Comparison of ENCODE assay signal across 27 cellular contexts in the genomic region with DNA sequence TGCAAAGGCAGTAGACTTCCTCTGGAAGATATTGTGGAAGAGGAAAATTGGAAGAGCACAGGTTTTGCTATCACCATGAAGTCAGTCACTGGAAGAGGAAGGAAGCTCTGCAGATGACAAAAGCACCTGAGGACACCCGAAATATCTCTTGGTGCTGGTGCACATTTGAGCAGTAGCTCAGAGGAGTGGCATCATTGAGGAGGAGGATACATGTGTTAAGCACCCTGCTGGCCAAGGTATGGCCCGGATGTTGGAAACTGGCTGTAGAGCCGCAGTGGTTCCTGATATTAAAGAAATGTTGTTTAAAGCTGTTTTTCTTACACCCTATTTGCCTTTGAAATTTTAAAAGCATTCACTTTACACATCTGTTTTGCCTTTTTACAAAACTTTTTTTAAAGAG. TPM values are rescaled to one million over a fixed set of nuclear protein-coding genes. Genes with fewer than 3 reads are reported as not detected.
"Had no signal": no experiment of that assay in that cellular context is flagged by ENCODE, and none has a peak within 500 bp of the region (broad histone marks: within the 10 kb centered on the region; RNA-seq: fewer than 3 reads in every experiment).

No MANE protein-coding gene starts in this region.

- H3K4me1 ChIP-seq: left ventricle myocardium inferior, psoas muscle, right atrium auricular region, thyroid gland had no signal

- H3K27me3 Mint-ChIP-seq: activated naive CD8-positive, alpha-beta T cell treated with anti-CD3 and anti-CD28 coated beads, Interleukin-2, amount 50 U/mL, for 24 hours; dendritic cell treated with granulocyte-macrophage colony-stimulating factor and Interleukin-4, amounts not matched to agents 40 ng/mL and 50 ng/mL, for 4 days; natural killer cell treated with Interleukin-12 subunit alpha and Interleukin-12 subunit beta and Interleukin-15 and Interleukin-18, amount 100 ng/mL, for 72 hours; stimulated activated naive CD8-positive, alpha-beta T cell treated with anti-CD3 and anti-CD28 coated beads, Interleukin-15, Interleukin-2, amounts not matched to agents 100 ng/mL and 50 ng/mL, for 24 hours had no signal

- H3K4me2 ChIP-seq: hepatocyte had no signal

- H3K27me3 ChIP-seq: body of pancreas, hepatocyte, ovary, right atrium auricular region, thyroid gland had no signal

- H3K4me1 Mint-ChIP-seq: activated naive CD8-positive, alpha-beta T cell treated with anti-CD3 and anti-CD28 coated beads, Interleukin-2, amount 50 U/mL, for 24 hours had no signal

- H3K9me3 Mint-ChIP-seq: activated naive CD8-positive, alpha-beta T cell treated with anti-CD3 and anti-CD28 coated beads, Interleukin-2, amount 50 U/mL, for 24 hours; activated T-helper 2 cell treated with anti-CD3 and anti-CD28 coated beads, Interferon-gamma antibody, Interleukin-2, Interleukin-4, amounts not matched to agents 10 μg/mL and 5 μg/mL and 100 μg/mL, durations not matched to agents 14 hours and 24 hours and 36 hours; dendritic cell treated with granulocyte-macrophage colony-stimulating factor and Interleukin-4, amounts not matched to agents 40 ng/mL and 50 ng/mL, for 4 days; natural killer cell treated with Interleukin-12 subunit alpha and Interleukin-12 subunit beta and Interleukin-15 and Interleukin-18, amount 100 ng/mL, for 72 hours; stimulated activated naive CD8-positive, alpha-beta T cell treated with anti-CD3 and anti-CD28 coated beads, Interleukin-15, Interleukin-2, amounts not matched to agents 100 ng/mL and 50 ng/mL, for 24 hours had no signal

- H3K27ac Mint-ChIP-seq: activated CD8-positive, alpha-beta T cell treated with anti-CD3 and anti-CD28 coated beads, Interleukin-2, amount 10 ng/mL, durations not matched to agents 7 days and 5 days; activated naive CD8-positive, alpha-beta T cell treated with anti-CD3 and anti-CD28 coated beads, Interleukin-2, amount 50 U/mL, for 24 hours; activated T-helper 2 cell treated with anti-CD3 and anti-CD28 coated beads, Interferon-gamma antibody, Interleukin-2, Interleukin-4, amounts not matched to agents 10 μg/mL and 5 μg/mL and 100 μg/mL, durations not matched to agents 14 hours and 24 hours and 36 hours; dendritic cell treated with granulocyte-macrophage colony-stimulating factor and Interleukin-4, amounts not matched to agents 40 ng/mL and 50 ng/mL, for 4 days; natural killer cell treated with Interleukin-12 subunit alpha and Interleukin-12 subunit beta and Interleukin-15 and Interleukin-18, amount 100 ng/mL, for 72 hours; stimulated activated naive CD8-positive, alpha-beta T cell treated with anti-CD3 and anti-CD28 coated beads, Interleukin-15, Interleukin-2, amounts not matched to agents 100 ng/mL and 50 ng/mL, for 24 hours had no signal

- H3K36me3 ChIP-seq: left ventricle myocardium inferior, ovary, right atrium auricular region, thyroid gland, WERI-Rb-1 had no signal

- H2AFZ ChIP-seq: hepatocyte had no signal

- H3K79me2 ChIP-seq: hepatocyte had no signal

- H3K4me3 Mint-ChIP-seq: activated CD8-positive, alpha-beta T cell treated with anti-CD3 and anti-CD28 coated beads, Interleukin-2, amount 10 ng/mL, durations not matched to agents 7 days and 5 days; activated naive CD8-positive, alpha-beta T cell treated with anti-CD3 and anti-CD28 coated beads, Interleukin-2, amount 50 U/mL, for 24 hours; dendritic cell treated with granulocyte-macrophage colony-stimulating factor and Interleukin-4, amounts not matched to agents 40 ng/mL and 50 ng/mL, for 4 days; natural killer cell treated with Interleukin-12 subunit alpha and Interleukin-12 subunit beta and Interleukin-15 and Interleukin-18, amount 100 ng/mL, for 72 hours; stimulated activated naive CD8-positive, alpha-beta T cell treated with anti-CD3 and anti-CD28 coated beads, Interleukin-15, Interleukin-2, amounts not matched to agents 100 ng/mL and 50 ng/mL, for 24 hours had no signal

- H3K4me3 ChIP-seq: body of pancreas, hepatocyte, left ventricle myocardium inferior, ovary, psoas muscle, right atrium auricular region, thyroid gland had no signal

- DNase-seq: activated CD4-positive, alpha-beta T cell treated with anti-CD3 and anti-CD28 coated beads for 1 hour; activated CD4-positive, alpha-beta T cell treated with anti-CD3 and anti-CD28 coated beads, Interleukin-2, amount 50 U/mL, for 1 hour; activated CD8-positive, alpha-beta T cell treated with anti-CD3 and anti-CD28 coated beads, Interleukin-2, amount 10 ng/mL, durations not matched to agents 7 days and 5 days; activated naive CD4-positive, alpha-beta T cell treated with Interleukin-2 at 50 U/mL for 16 hours; activated naive CD8-positive, alpha-beta T cell treated with anti-CD3 and anti-CD28 coated beads, Interleukin-2, amount 50 U/mL, for 24 hours; body of pancreas; effector CD8-positive, alpha-beta T cell; glutamatergic neuron; left ventricle myocardium inferior; mammary epithelial cell; ovary; psoas muscle; stimulated activated CD4-positive, alpha-beta T cell treated with anti-CD3 and anti-CD28 coated beads, Interleukin-12 subunit alpha, Interleukin-12 subunit beta, amount 100 ng/mL, for 4 hours; substantia nigra; thyroid gland; WERI-Rb-1 had no signal

- ATAC-seq: activated CD8-positive, alpha-beta T cell treated with anti-CD3 and anti-CD28 coated beads, Interleukin-2, amount 10 ng/mL, durations not matched to agents 7 days and 5 days; activated naive CD8-positive, alpha-beta T cell treated with anti-CD3 and anti-CD28 coated beads, Interleukin-2, amount 50 U/mL, for 24 hours; body of pancreas; natural killer cell treated with Interleukin-12 subunit alpha and Interleukin-12 subunit beta and Interleukin-15 and Interleukin-18, amount 100 ng/mL, for 72 hours; psoas muscle had no signal

- FAIRE-seq: frontal cortex, TTC549 had no signal

- H3K27ac ChIP-seq: body of pancreas, hepatocyte, left ventricle myocardium inferior, ovary, psoas muscle, right atrium auricular region, thyroid gland, WERI-Rb-1 had no signal

- H3K9me3 ChIP-seq: body of pancreas, left ventricle myocardium inferior, ovary, psoas muscle, right atrium auricular region, thyroid gland had no signal

- H3K36me3 Mint-ChIP-seq: natural killer cell treated with Interleukin-12 subunit alpha and Interleukin-12 subunit beta and Interleukin-15 and Interleukin-18, amount 100 ng/mL, for 72 hours had no signal

RNA-seq across cellular contexts. Expression of a gene that starts 32.7 kb away (rescaled TPM):
- total RNA-seq: activated CD8-positive, alpha-beta T cell treated with anti-CD3 and anti-CD28 coated beads, Interleukin-2, amount 10 ng/mL, durations not matched to agents 7 days and 5 days; activated T-helper 2 cell treated with anti-CD3 and anti-CD28 coated beads, Interferon-gamma antibody, Interleukin-2, Interleukin-4, amounts not matched to agents 10 μg/mL and 5 μg/mL and 100 μg/mL, durations not matched to agents 14 hours and 24 hours and 36 hours; body of pancreas; cardiac septum; frontal cortex; hepatocyte; left ventricle myocardium inferior; mammary epithelial cell; natural killer cell treated with Interleukin-12 subunit alpha and Interleukin-12 subunit beta and Interleukin-15 and Interleukin-18, amount 100 ng/mL, for 72 hours; ovary; psoas muscle; right atrium auricular region; thyroid gland; ureter had no signal
- polyA plus RNA-seq: esophagus, hepatocyte, mammary epithelial cell, ovary, psoas muscle had no signal

RNA-seq across cellular contexts. Expression of a gene that starts 48.6 kb away (rescaled TPM):
- total RNA-seq: activated CD8-positive, alpha-beta T cell treated with anti-CD3 and anti-CD28 coated beads, Interleukin-2, amount 10 ng/mL, durations not matched to agents 7 days and 5 days; activated T-helper 2 cell treated with anti-CD3 and anti-CD28 coated beads, Interferon-gamma antibody, Interleukin-2, Interleukin-4, amounts not matched to agents 10 μg/mL and 5 μg/mL and 100 μg/mL, durations not matched to agents 14 hours and 24 hours and 36 hours; body of pancreas; cardiac septum; frontal cortex; hepatocyte; left ventricle myocardium inferior; mammary epithelial cell; natural killer cell treated with Interleukin-12 subunit alpha and Interleukin-12 subunit beta and Interleukin-15 and Interleukin-18, amount 100 ng/mL, for 72 hours; ovary; psoas muscle; right atrium auricular region; thyroid gland; ureter had no signal
- polyA plus RNA-seq: esophagus, hepatocyte, mammary epithelial cell, ovary, psoas muscle had no signal

RNA-seq across cellular contexts. Expression of a gene that starts 51.3 kb away (rescaled TPM):
- total RNA-seq: activated CD8-positive, alpha-beta T cell treated with anti-CD3 and anti-CD28 coated beads, Interleukin-2, amount 10 ng/mL, durations not matched to agents 7 days and 5 days; activated T-helper 2 cell treated with anti-CD3 and anti-CD28 coated beads, Interferon-gamma antibody, Interleukin-2, Interleukin-4, amounts not matched to agents 10 μg/mL and 5 μg/mL and 100 μg/mL, durations not matched to agents 14 hours and 24 hours and 36 hours; body of pancreas; cardiac septum; frontal cortex; hepatocyte; left ventricle myocardium inferior; mammary epithelial cell; natural killer cell treated with Interleukin-12 subunit alpha and Interleukin-12 subunit beta and Interleukin-15 and Interleukin-18, amount 100 ng/mL, for 72 hours; ovary; psoas muscle; right atrium auricular region; thyroid gland; ureter had no signal
- polyA plus RNA-seq: esophagus, hepatocyte, mammary epithelial cell, ovary, psoas muscle had no signal
